16 cellular contexts compared by ENCODE assay signal in genomic region chr2:101882948-101883347, GRCh38.
"Had no signal": no experiment of that assay in that cellular context is flagged by ENCODE, and none has a peak within 500 bp of the region (broad histone marks: within the 10 kb centered on the region; RNA-seq: fewer than 3 reads in every experiment).

No MANE protein-coding gene starts in this region.

- H3K27me3 Mint-ChIP-seq: activated CD4-positive, alpha-beta memory T cell treated with anti-CD3 and anti-CD28 coated beads for 36 hours; activated CD4-positive, alpha-beta T cell treated with anti-CD3 and anti-CD28 coated beads for 36 hours; central memory CD8-positive, alpha-beta T cell; stimulated activated naive B cell treated with anti-CD40 and anti-IgM and Interleukin-4, amounts not matched to agents 10 μg/mL and 1 μg/mL and 100 μg/mL, for 72 hours had no signal

- H3K4me1 Mint-ChIP-seq: central memory CD8-positive, alpha-beta T cell; natural killer cell had no signal

- H3K4me3 ChIP-seq: adrenal gland, heart left ventricle, thyroid gland had no signal

- H3K27ac Mint-ChIP-seq: activated T-helper 1 cell treated with anti-CD3 and anti-CD28 coated beads, Interleukin-12 subunit alpha, Interleukin-12 subunit beta, Interleukin-2, Interleukin-4 antibody, amounts not matched to agents 30 ng/mL and 10 ng/mL and 1 ng/mL, durations not matched to agents 14 hours and 24 hours and 36 hours; immature natural killer cell; natural killer cell; stimulated activated naive B cell treated with anti-CD40 and anti-IgM and Interleukin-4, amounts not matched to agents 10 μg/mL and 1 μg/mL and 100 μg/mL, for 72 hours had no signal

- H3K27me3 ChIP-seq: adrenal gland, heart left ventricle, thyroid gland had no signal

- H3K9me3 Mint-ChIP-seq: activated CD4-positive, alpha-beta memory T cell treated with anti-CD3 and anti-CD28 coated beads for 36 hours; activated T-helper 1 cell treated with anti-CD3 and anti-CD28 coated beads, Interleukin-12 subunit alpha, Interleukin-12 subunit beta, Interleukin-2, Interleukin-4 antibody, amounts not matched to agents 30 ng/mL and 10 ng/mL and 1 ng/mL, durations not matched to agents 14 hours and 24 hours and 36 hours; central memory CD8-positive, alpha-beta T cell; immature natural killer cell; natural killer cell; stimulated activated naive B cell treated with anti-CD40 and anti-IgM and Interleukin-4, amounts not matched to agents 10 μg/mL and 1 μg/mL and 100 μg/mL, for 72 hours had no signal

- H3K36me3 ChIP-seq: adrenal gland had no signal

- DNase-seq: activated CD4-positive, alpha-beta memory T cell treated with anti-CD3 and anti-CD28 coated beads for 36 hours; activated CD4-positive, alpha-beta T cell treated with anti-CD3 and anti-CD28 coated beads for 36 hours; activated naive CD4-positive, alpha-beta T cell; adrenal gland; cortex of kidney; effector CD4-positive, alpha-beta T cell; heart left ventricle; immature natural killer cell; left colon; natural killer cell; stimulated activated CD4-positive, alpha-beta T cell treated with anti-CD3 and anti-CD28 coated beads, Interleukin-2, amount 100 ng/mL, for 48 hours; stimulated activated naive B cell treated with anti-CD40 and anti-IgM and Interleukin-4, amounts not matched to agents 10 μg/mL and 1 μg/mL and 100 μg/mL, for 72 hours; thyroid gland; WERI-Rb-1 had no signal

- H3K4me3 Mint-ChIP-seq: activated CD4-positive, alpha-beta memory T cell treated with anti-CD3 and anti-CD28 coated beads for 36 hours; activated CD4-positive, alpha-beta T cell treated with anti-CD3 and anti-CD28 coated beads for 36 hours; activated T-helper 1 cell treated with anti-CD3 and anti-CD28 coated beads, Interleukin-12 subunit alpha, Interleukin-12 subunit beta, Interleukin-2, Interleukin-4 antibody, amounts not matched to agents 30 ng/mL and 10 ng/mL and 1 ng/mL, durations not matched to agents 14 hours and 24 hours and 36 hours; central memory CD8-positive, alpha-beta T cell; immature natural killer cell; natural killer cell; stimulated activated naive B cell treated with anti-CD40 and anti-IgM and Interleukin-4, amounts not matched to agents 10 μg/mL and 1 μg/mL and 100 μg/mL, for 72 hours had no signal

- H3K27ac ChIP-seq: adrenal gland, heart left ventricle, thyroid gland, WERI-Rb-1 had no signal

- ATAC-seq: left colon; stimulated activated naive B cell treated with anti-CD40 and anti-IgM and Interleukin-4, amounts not matched to agents 10 μg/mL and 1 μg/mL and 100 μg/mL, for 72 hours had no signal

- H3K9me3 ChIP-seq: adrenal gland, heart left ventricle, thyroid gland had no signal
